Comparison of ENCODE assay signal across 8 cellular contexts in the genomic region with DNA sequence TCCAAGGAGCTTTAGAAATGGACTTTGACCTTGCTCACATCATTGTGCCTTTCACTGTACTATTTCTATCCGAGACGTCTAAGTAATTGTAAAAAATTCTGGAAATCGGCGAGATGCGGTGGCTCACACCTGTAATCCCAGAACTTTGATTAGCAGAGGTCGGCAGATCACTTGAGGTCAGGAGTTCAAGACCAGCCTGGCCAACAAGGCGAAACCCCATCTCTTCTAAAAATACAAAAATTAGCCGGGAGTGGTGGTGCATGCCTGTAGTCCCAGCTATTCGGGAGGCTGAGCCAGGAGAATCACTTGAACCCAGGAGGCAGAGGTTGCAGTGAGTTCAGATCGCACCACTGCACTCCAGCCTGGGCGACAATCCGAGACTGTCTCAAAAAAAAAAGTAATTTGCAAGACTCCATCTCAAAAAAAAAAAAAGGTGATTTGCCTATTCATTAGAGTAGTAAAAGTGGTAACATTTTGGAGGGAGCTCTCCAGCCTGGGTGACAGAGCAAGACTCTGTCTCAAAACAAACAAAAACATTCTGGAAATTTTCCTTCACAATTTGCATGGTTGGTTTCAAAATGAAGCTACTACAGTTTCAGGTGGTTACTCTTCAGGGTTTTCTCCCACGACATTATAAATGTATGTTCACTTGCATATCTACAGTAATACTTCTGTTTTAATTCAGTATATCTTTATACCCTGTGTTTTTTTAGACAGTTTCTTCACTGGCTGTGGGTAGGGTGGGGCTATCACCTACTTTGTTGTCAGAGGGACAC. TPM values are rescaled to one million over a fixed set of nuclear protein-coding genes. Genes with fewer than 3 reads are reported as not detected.
DNase-seq lines count a peak whose midpoint lies in the region; ATAC-seq, FAIRE-seq and TF ChIP-seq lines count a peak whose summit lies in the region.
"Not testable (repeated sequence)": the region's sequence is repeated elsewhere in the genome, so short reads cannot be mapped to it uniquely, and the experiment has no call there.

No MANE protein-coding gene starts in this region.

- intact Hi-C loops in activated CD8-positive, alpha-beta T cell treated with anti-CD3 and anti-CD28 coated beads for 36 hours (cut with micrococcal nuclease): not testable (repeated sequence)

- CTCF ChIA-PET in activated CD8-positive, alpha-beta T cell treated with anti-CD3 and anti-CD28 coated beads for 36 hours (lab: Charles Lee): interaction anchor here (0.6 to 2.1 kb wide), 7 partner anchors 11 to 407 kb away, joined by 3 to 10 read pairs (median 4); no protein-coding TSS in a partner anchor

- peak; percentile 62 for FAIRE-seq in GM12892 (lab: Jason Lieb, UNC)

- not testable (repeated sequence) for TF ChIP-seq CTCF in activated CD8-positive, alpha-beta T cell treated with anti-CD3 and anti-CD28 coated beads for 36 hours (IDR thresholded peaks at IDR 0.05)

- H3K9me3 Mint-ChIP-seq in activated CD8-positive, alpha-beta T cell treated with anti-CD3 and anti-CD28 coated beads for 36 hours; stimulated activated memory B cell treated with anti-CD40 and anti-IgM and Interleukin-4, amounts not matched to agents 10 μg/mL and 1 μg/mL and 100 μg/mL, for 72 hours: not testable (repeated sequence)

- TF ChIP-seq POLR2A in GM12892 (IDR thresholded peaks at IDR 0.05; ENCODE audit: low read depth, low read length): not testable (repeated sequence)

- not testable (repeated sequence) for H3K27me3 Mint-ChIP-seq in activated CD8-positive, alpha-beta T cell treated with anti-CD3 and anti-CD28 coated beads for 36 hours; stimulated activated memory B cell treated with anti-CD40 and anti-IgM and Interleukin-4, amounts not matched to agents 10 μg/mL and 1 μg/mL and 100 μg/mL, for 72 hours

- ATAC-seq in GM18909 (IDR thresholded peaks at IDR 0.05; ENCODE audit: poor library complexity, unreplicated experiment): peak; percentile 84
- ATAC-seq in GM21360 (IDR thresholded peaks at IDR 0.05; ENCODE audit: unreplicated experiment): peak; percentile 82
- ATAC-seq in HG02623 (IDR thresholded peaks at IDR 0.05; ENCODE audit: unreplicated experiment): peak; percentile 89
- peak; percentile 83 for ATAC-seq in HG03066 (IDR thresholded peaks at IDR 0.05; ENCODE audit: low read depth, unreplicated experiment)
- ATAC-seq in HG03520 (IDR thresholded peaks at IDR 0.05; ENCODE audit: unreplicated experiment): peak; percentile 76
- peak; percentile 58 for ATAC-seq in activated CD8-positive, alpha-beta T cell treated with anti-CD3 and anti-CD28 coated beads for 36 hours
- peak; percentile 92 for ATAC-seq in stimulated activated memory B cell treated with anti-CD40 and anti-IgM and Interleukin-4, amounts not matched to agents 10 μg/mL and 1 μg/mL and 100 μg/mL, for 72 hours

- not testable (repeated sequence) for DNase-seq in GM12892 (ENCODE audit: insufficient read length); activated CD8-positive, alpha-beta T cell treated with anti-CD3 and anti-CD28 coated beads for 36 hours

- H3K4me3 Mint-ChIP-seq in activated CD8-positive, alpha-beta T cell treated with anti-CD3 and anti-CD28 coated beads for 36 hours; stimulated activated memory B cell treated with anti-CD40 and anti-IgM and Interleukin-4, amounts not matched to agents 10 μg/mL and 1 μg/mL and 100 μg/mL, for 72 hours: not testable (repeated sequence)

- H3K4me1 Mint-ChIP-seq in activated CD8-positive, alpha-beta T cell treated with anti-CD3 and anti-CD28 coated beads for 36 hours (ENCODE audit: low read depth): peaks cover 17% of the 10 kb centered on the region
- peaks cover 30% of the 10 kb centered on the region for H3K4me1 Mint-ChIP-seq in stimulated activated memory B cell treated with anti-CD40 and anti-IgM and Interleukin-4, amounts not matched to agents 10 μg/mL and 1 μg/mL and 100 μg/mL, for 72 hours

- not testable (repeated sequence) for H3K27ac Mint-ChIP-seq in activated CD8-positive, alpha-beta T cell treated with anti-CD3 and anti-CD28 coated beads for 36 hours
- peak overlapping the region; percentile 40 for H3K27ac Mint-ChIP-seq in stimulated activated memory B cell treated with anti-CD40 and anti-IgM and Interleukin-4, amounts not matched to agents 10 μg/mL and 1 μg/mL and 100 μg/mL, for 72 hours

- POLR2A ChIA-PET in activated CD8-positive, alpha-beta T cell treated with anti-CD3 and anti-CD28 coated beads for 36 hours (lab: Charles Lee): not testable (repeated sequence)

- not testable (repeated sequence) for H3K36me3 Mint-ChIP-seq in activated CD8-positive, alpha-beta T cell treated with anti-CD3 and anti-CD28 coated beads for 36 hours (ENCODE audit: low read depth); stimulated activated memory B cell treated with anti-CD40 and anti-IgM and Interleukin-4, amounts not matched to agents 10 μg/mL and 1 μg/mL and 100 μg/mL, for 72 hours

RNA-seq across cellular contexts. Expression of a gene that starts 15.3 kb away (rescaled TPM):
- 2.7 TPM for polyA plus RNA-seq in GM12892 (2012; ENCODE audit: missing spikeins)
- 1 to 10 TPM; 4.0 to 4.6 TPM for total RNA-seq in activated CD8-positive, alpha-beta T cell treated with anti-CD3 and anti-CD28 coated beads for 36 hours

RNA-seq across cellular contexts. Expression of a gene that starts 42.5 kb away (rescaled TPM):
- polyA plus RNA-seq in GM12892 (2012; ENCODE audit: missing spikeins): 17.4 TPM
- total RNA-seq in activated CD8-positive, alpha-beta T cell treated with anti-CD3 and anti-CD28 coated beads for 36 hours: 10 to 100 TPM; 19.4 to 20.9 TPM
